ENCODE assay signal across 1 cellular context in genomic region chr11:130312046-130312445, GRCh38.
TF ChIP-seq lines count a peak whose summit lies in the region.

No MANE protein-coding gene starts in this region.

TF ChIP-seq in GM23338, 12 proteins besides CTCF, POLR2A, EP300 and RAD21 (continued from another document):
- TF ChIP-seq ZNF462 (CRISPR knock-in tag; IDR thresholded peaks at IDR 0.05), result no peak
- TF ChIP-seq POLR2AphosphoS5 (IDR thresholded peaks at IDR 0.05; ENCODE audit: low read depth), result no peak
- TF ChIP-seq STAT1 (IDR thresholded peaks at IDR 0.05; ENCODE audit: unreplicated experiment), result no peak
- TF ChIP-seq EZH2 (IDR thresholded peaks at IDR 0.05; ENCODE audit: low read depth, unreplicated experiment), result no peak
- no peak for TF ChIP-seq EZH2phosphoT487 (IDR thresholded peaks at IDR 0.05; ENCODE audit: unreplicated experiment)
- no peak for TF ChIP-seq ZNF331 (CRISPR knock-in tag; IDR thresholded peaks at IDR 0.05; ENCODE audit: low read depth)
- TF ChIP-seq JUNB (IDR thresholded peaks at IDR 0.05; ENCODE audit: unreplicated experiment), result no peak
